In genomic region chr14:68921666-68922065, GRCh38 we compare ENCODE assay signal across 1 cellular context.
TF ChIP-seq lines count a peak whose summit lies in the region.

No MANE protein-coding gene starts in this region.

TF ChIP-seq in A549, 52 proteins besides CTCF, POLR2A, EP300 and RAD21 (continued from another document):
- TF ChIP-seq, protein P1, sequence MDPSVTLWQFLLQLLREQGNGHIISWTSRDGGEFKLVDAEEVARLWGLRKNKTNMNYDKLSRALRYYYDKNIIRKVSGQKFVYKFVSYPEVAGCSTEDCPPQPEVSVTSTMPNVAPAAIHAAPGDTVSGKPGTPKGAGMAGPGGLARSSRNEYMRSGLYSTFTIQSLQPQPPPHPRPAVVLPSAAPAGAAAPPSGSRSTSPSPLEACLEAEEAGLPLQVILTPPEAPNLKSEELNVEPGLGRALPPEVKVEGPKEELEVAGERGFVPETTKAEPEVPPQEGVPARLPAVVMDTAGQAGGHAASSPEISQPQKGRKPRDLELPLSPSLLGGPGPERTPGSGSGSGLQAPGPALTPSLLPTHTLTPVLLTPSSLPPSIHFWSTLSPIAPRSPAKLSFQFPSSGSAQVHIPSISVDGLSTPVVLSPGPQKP (IDR thresholded peaks at IDR 0.05; ENCODE audit: low read depth, low read length) = no peak
- TF ChIP-seq KDM5A (IDR thresholded peaks at IDR 0.05) (no peak), CEBPB (IDR thresholded peaks at IDR 0.05) (no peak), NFE2L2 (conservative IDR thresholded peaks at IDR 0.05; ENCODE audit: low read length) (no peak), PHF8 (IDR thresholded peaks at IDR 0.05; ENCODE audit: borderline replicate concordance, low read depth) (no peak), MAX (IDR thresholded peaks at IDR 0.05) (no peak), POLR2AphosphoS2 (conservative IDR thresholded peaks at IDR 0.05; ENCODE audit: low read length) (no peak), GATA3 (IDR thresholded peaks at IDR 0.05; ENCODE audit: borderline replicate concordance) (no peak), HOXA7 (CRISPR knock-in tag; IDR thresholded peaks at IDR 0.05) (no peak), ESRRA (IDR thresholded peaks at IDR 0.05; ENCODE audit: borderline replicate concordance, low read length) (no peak)
- TF ChIP-seq, protein P2, sequence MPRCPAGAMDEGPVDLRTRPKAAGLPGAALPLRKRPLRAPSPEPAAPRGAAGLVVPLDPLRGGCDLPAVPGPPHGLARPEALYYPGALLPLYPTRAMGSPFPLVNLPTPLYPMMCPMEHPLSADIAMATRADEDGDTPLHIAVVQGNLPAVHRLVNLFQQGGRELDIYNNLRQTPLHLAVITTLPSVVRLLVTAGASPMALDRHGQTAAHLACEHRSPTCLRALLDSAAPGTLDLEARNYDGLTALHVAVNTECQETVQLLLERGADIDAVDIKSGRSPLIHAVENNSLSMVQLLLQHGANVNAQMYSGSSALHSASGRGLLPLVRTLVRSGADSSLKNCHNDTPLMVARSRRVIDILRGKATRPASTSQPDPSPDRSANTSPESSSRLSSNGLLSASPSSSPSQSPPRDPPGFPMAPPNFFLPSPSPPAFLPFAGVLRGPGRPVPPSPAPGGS (IDR thresholded peaks at IDR 0.05) = no peak
